1 cellular context compared by ENCODE assay signal in the genomic region with DNA sequence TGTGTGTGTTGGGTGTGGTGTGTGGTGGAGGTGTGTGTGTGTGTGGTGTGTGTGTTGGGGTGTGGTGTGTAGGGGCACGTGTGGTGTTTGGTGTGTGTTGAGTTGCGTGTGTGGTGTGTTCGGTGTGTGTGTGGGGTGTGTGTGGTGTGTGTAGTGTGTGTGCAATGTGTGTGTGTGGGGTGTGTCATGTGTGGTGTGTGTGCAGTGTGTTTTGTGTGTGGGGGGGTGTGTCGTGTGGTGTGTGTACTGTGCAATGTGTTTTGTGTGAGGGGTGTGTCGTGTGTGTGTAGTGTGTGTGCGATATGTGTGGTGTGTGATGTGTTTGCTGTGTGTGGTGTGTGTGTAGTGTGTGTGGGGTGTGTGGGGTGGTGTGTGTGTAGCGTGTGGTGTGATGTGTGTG.
TF ChIP-seq lines count a peak whose summit lies in the region.

No MANE protein-coding gene starts in this region.

TF ChIP-seq in HepG2, 621 proteins besides CTCF, POLR2A, EP300 and RAD21:
- TF ChIP-seq MNT (IDR thresholded peaks at IDR 0.05): 0 out of 2 replicates have a peak, but pooled peaks have one; percentile 7
- TF ChIP-seq DNMT1 (CRISPR knock-in tag; IDR thresholded peaks at IDR 0.05): no peak
- peak; percentile 85 for TF ChIP-seq ZNF646 (CRISPR knock-in tag; IDR thresholded peaks at IDR 0.05)
- TF ChIP-seq, protein P1, sequence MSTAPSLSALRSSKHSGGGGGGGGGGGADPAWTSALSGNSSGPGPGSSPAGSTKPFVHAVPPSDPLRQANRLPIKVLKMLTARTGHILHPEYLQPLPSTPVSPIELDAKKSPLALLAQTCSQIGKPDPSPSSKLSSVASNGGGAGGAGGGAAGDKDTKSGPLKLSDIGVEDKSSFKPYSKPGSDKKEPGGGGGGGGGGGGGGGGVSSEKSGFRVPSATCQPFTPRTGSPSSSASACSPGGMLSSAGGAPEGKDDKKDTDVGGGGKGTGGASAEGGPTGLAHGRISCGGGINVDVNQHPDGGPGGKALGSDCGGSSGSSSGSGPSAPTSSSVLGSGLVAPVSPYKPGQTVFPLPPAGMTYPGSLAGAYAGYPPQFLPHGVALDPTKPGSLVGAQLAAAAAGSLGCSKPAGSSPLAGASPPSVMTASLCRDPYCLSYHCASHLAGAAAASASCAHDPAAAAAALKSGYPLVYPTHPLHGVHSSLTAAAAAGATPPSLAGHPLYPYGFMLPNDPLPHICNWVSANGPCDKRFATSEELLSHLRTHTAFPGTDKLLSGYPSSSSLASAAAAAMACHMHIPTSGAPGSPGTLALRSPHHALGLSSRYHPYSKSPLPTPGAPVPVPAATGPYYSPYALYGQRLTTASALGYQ (CRISPR knock-in tag; IDR thresholded peaks at IDR 0.05): no peak
- 0 out of 2 replicates have a peak, but pooled peaks have one; percentile 52 for TF ChIP-seq JUNB (CRISPR knock-in tag; IDR thresholded peaks at IDR 0.05; ENCODE audit: borderline replicate concordance)
